In the genomic region with DNA sequence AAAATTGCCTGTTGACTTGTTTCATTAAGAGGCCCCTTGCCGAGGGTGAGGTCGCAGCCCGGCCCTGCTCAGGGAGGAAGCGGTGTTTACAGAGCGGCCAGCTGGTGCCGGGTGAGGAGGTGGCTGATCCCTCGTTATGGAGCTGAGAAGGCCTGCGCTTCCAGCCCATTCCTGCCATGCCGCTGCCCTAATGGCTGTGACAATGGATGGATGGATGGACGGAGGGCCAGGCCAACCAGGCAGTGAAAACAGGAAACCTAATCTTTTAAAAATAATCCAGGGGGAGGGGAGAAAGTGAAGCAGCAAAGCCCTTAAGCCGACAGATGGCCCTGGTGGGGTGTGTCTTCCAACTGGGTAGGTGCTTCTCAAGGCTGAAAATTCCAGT, we compare ENCODE assay signal across 1 cellular context.
TF ChIP-seq lines count a peak whose summit lies in the region.

No MANE protein-coding gene starts in this region.

TF ChIP-seq in GM23338, 12 proteins besides CTCF, POLR2A, EP300 and RAD21 (continued from another document):
- TF ChIP-seq EZH2phosphoT487 (IDR thresholded peaks at IDR 0.05; ENCODE audit: unreplicated experiment) (no peak), POLR2AphosphoS5 (IDR thresholded peaks at IDR 0.05; ENCODE audit: low read depth) (no peak)
